Comparison of ENCODE assay signal across 1 cellular context in the genomic region with DNA sequence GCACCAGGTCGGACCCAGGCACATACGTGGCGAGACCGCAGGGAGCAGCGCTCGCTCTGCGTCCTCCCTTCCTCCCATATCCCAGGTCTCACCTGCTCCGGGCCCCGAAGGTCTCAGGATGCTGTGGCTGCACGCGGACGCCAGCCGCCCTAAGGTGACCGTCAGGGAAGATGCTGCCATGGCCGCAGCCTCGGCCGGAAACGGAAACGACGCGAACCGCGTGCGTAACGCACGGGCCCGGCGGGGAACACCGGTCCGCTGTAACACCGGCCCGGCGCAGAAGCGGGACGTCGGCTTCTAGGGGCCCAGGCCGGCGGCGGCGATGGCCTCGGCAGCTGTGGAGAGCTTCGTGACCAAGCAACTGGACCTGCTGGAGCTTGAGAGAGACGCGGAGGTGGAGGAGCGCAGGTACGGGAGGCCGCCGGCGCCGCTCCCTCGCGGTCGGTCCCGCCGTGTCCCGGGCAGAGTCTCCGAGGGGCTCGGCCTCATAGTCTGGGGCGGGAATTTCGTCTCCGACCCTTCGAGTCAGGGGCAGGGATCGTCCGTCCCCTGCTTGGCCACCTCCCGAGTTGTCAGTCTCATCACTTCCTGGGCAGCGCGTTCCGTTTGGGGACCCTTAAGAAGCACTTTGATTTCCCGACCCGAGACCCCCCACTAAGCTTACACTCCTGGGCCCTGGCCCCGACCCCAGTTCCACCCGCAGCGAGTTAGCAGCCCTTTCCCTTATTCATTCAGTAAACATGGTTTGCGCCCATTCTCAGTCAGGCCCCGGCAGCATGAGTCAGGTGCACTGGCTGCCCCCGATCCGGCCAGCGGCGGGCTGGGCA.
TF ChIP-seq lines count a peak whose summit lies in the region.

A gene (plus strand): TSS at position 261 of the 827 bp plus-strand sequence. CDS start 62 bp downstream, at position 323.
A gene (minus strand): TSS at position 202 of the 827 bp plus-strand sequence. CDS start 22 bp downstream, at position 180.

TF ChIP-seq in K562, 482 proteins besides CTCF, POLR2A, EP300 and RAD21 (continued from another document and continues in another):
- TF ChIP-seq, protein P1, sequence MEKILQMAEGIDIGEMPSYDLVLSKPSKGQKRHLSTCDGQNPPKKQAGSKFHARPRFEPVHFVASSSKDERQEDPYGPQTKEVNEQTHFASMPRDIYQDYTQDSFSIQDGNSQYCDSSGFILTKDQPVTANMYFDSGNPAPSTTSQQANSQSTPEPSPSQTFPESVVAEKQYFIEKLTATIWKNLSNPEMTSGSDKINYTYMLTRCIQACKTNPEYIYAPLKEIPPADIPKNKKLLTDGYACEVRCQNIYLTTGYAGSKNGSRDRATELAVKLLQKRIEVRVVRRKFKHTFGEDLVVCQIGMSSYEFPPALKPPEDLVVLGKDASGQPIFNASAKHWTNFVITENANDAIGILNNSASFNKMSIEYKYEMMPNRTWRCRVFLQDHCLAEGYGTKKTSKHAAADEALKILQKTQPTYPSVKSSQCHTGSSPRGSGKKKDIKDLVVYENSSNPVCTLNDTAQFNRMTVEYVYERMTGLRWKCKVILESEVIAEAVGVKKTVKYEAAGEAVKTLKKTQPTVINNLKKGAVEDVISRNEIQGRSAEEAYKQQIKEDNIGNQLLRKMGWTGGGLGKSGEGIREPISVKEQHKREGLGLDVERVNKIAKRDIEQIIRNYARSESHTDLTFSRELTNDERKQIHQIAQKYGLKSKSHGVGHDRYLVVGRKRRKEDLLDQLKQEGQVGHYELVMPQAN (IDR thresholded peaks at IDR 0.05; ENCODE audit: borderline replicate concordance): peak; percentile 93
- TF ChIP-seq, protein P2, sequence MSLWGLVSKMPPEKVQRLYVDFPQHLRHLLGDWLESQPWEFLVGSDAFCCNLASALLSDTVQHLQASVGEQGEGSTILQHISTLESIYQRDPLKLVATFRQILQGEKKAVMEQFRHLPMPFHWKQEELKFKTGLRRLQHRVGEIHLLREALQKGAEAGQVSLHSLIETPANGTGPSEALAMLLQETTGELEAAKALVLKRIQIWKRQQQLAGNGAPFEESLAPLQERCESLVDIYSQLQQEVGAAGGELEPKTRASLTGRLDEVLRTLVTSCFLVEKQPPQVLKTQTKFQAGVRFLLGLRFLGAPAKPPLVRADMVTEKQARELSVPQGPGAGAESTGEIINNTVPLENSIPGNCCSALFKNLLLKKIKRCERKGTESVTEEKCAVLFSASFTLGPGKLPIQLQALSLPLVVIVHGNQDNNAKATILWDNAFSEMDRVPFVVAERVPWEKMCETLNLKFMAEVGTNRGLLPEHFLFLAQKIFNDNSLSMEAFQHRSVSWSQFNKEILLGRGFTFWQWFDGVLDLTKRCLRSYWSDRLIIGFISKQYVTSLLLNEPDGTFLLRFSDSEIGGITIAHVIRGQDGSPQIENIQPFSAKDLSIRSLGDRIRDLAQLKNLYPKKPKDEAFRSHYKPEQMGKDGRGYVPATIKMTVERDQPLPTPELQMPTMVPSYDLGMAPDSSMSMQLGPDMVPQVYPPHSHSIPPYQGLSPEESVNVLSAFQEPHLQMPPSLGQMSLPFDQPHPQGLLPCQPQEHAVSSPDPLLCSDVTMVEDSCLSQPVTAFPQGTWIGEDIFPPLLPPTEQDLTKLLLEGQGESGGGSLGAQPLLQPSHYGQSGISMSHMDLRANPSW (CRISPR knock-in tag; IDR thresholded peaks at IDR 0.05): peak; percentile 54; the same call in 1 of the 2 replicates
- TF ChIP-seq NCOA1 (IDR thresholded peaks at IDR 0.05; ENCODE audit: low read depth) (peak; percentile 98), GABPB1 (CRISPR knock-in tag; IDR thresholded peaks at IDR 0.05) (peak; percentile 100), CREB1 (IDR thresholded peaks at IDR 0.05) (peak; percentile 96), CREB1 (CRISPR knock-in tag; IDR thresholded peaks at IDR 0.05) (peak; percentile 98), TBL1XR1 (IDR thresholded peaks at IDR 0.05; ENCODE audit: low read length in 2 of 2) (0 out of 4 replicates have a peak, but pooled peaks have one; percentile 44 to 57), POLR2H (tag; IDR thresholded peaks at IDR 0.05; ENCODE audit: low read depth) (peak; percentile 53; the same call in 1 of the 2 replicates), NBN (IDR thresholded peaks at IDR 0.05; ENCODE audit: low read depth) (peak; percentile 74; the same call in 1 of the 2 replicates), MTA2 (IDR thresholded peaks at IDR 0.05; ENCODE audit: low read depth) (no peak), PPARD (CRISPR knock-in tag; IDR thresholded peaks at IDR 0.05) (no peak), DMBX1 (CRISPR knock-in tag; IDR thresholded peaks at IDR 0.05; ENCODE audit: borderline replicate concordance) (peak; percentile 75; the same call in 1 of the 2 replicates), MXI1 (IDR thresholded peaks at IDR 0.05; ENCODE audit: low read depth, low read length) (peak; percentile 78), SOX6 (IDR thresholded peaks at IDR 0.05) (peak; percentile 62; the same call in 1 of the 2 replicates), THRAP3 (IDR thresholded peaks at IDR 0.05; ENCODE audit: borderline replicate concordance) (no peak), MED1 (CRISPR knock-in tag; IDR thresholded peaks at IDR 0.05; ENCODE audit: borderline replicate concordance) (no peak), KLF13 (tag; IDR thresholded peaks at IDR 0.05; ENCODE audit: borderline replicate concordance, low read depth) (peak; percentile 72), TGIF2 (CRISPR knock-in tag; IDR thresholded peaks at IDR 0.05) (peak; percentile 85), RBFOX2 (IDR thresholded peaks at IDR 0.05; ENCODE audit: low read depth, low read length) (peak; percentile 96), NFIX (CRISPR knock-in tag; IDR thresholded peaks at IDR 0.05; ENCODE audit: low read depth) (no peak), DNMT1 (IDR thresholded peaks at IDR 0.05) (no peak), CHCHD3 (CRISPR knock-in tag; IDR thresholded peaks at IDR 0.05) (0 out of 2 replicates have a peak, but pooled peaks have one; percentile 38), RBM22 (IDR thresholded peaks at IDR 0.05; ENCODE audit: low read depth, low read length, poor library complexity, severe bottlenecking) (peak; percentile 90), TBP (optimal IDR thresholded peaks at IDR 0.05; ENCODE audit: low read depth, low read length) (peak; percentile 93), FOXA1 (IDR thresholded peaks at IDR 0.05; ENCODE audit: borderline replicate concordance) (no peak)
- TF ChIP-seq, protein P3, sequence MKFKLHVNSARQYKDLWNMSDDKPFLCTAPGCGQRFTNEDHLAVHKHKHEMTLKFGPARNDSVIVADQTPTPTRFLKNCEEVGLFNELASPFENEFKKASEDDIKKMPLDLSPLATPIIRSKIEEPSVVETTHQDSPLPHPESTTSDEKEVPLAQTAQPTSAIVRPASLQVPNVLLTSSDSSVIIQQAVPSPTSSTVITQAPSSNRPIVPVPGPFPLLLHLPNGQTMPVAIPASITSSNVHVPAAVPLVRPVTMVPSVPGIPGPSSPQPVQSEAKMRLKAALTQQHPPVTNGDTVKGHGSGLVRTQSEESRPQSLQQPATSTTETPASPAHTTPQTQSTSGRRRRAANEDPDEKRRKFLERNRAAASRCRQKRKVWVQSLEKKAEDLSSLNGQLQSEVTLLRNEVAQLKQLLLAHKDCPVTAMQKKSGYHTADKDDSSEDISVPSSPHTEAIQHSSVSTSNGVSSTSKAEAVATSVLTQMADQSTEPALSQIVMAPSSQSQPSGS (CRISPR knock-in tag; IDR thresholded peaks at IDR 0.05): 0 out of 2 replicates have a peak, but pooled peaks have one; percentile 35
- TF ChIP-seq, protein P4, sequence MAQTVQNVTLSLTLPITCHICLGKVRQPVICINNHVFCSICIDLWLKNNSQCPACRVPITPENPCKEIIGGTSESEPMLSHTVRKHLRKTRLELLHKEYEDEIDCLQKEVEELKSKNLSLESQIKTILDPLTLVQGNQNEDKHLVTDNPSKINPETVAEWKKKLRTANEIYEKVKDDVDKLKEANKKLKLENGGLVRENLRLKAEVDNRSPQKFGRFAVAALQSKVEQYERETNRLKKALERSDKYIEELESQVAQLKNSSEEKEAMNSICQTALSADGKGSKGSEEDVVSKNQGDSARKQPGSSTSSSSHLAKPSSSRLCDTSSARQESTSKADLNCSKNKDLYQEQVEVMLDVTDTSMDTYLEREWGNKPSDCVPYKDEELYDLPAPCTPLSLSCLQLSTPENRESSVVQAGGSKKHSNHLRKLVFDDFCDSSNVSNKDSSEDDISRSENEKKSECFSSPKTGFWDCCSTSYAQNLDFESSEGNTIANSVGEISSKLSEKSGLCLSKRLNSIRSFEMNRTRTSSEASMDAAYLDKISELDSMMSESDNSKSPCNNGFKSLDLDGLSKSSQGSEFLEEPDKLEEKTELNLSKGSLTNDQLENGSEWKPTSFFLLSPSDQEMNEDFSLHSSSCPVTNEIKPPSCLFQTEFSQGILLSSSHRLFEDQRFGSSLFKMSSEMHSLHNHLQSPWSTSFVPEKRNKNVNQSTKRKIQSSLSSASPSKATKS (CRISPR knock-in tag; IDR thresholded peaks at IDR 0.05): no peak
- TF ChIP-seq, protein P5, sequence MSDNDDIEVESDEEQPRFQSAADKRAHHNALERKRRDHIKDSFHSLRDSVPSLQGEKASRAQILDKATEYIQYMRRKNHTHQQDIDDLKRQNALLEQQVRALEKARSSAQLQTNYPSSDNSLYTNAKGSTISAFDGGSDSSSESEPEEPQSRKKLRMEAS (CRISPR knock-in tag; IDR thresholded peaks at IDR 0.05): peak; percentile 87
- TF ChIP-seq, protein P6, sequence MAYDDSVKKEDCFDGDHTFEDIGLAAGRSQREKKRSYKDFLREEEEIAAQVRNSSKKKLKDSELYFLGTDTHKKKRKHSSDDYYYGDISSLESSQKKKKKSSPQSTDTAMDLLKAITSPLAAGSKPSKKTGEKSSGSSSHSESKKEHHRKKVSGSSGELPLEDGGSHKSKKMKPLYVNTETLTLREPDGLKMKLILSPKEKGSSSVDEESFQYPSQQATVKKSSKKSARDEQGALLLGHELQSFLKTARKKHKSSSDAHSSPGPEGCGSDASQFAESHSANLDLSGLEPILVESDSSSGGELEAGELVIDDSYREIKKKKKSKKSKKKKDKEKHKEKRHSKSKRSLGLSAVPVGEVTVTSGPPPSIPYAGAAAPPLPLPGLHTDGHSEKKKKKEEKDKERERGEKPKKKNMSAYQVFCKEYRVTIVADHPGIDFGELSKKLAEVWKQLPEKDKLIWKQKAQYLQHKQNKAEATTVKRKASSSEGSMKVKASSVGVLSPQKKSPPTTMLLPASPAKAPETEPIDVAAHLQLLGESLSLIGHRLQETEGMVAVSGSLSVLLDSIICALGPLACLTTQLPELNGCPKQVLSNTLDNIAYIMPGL (CRISPR knock-in tag; IDR thresholded peaks at IDR 0.05): peak; percentile 68; the same call in 1 of the 2 replicates
- TF ChIP-seq, protein P7, sequence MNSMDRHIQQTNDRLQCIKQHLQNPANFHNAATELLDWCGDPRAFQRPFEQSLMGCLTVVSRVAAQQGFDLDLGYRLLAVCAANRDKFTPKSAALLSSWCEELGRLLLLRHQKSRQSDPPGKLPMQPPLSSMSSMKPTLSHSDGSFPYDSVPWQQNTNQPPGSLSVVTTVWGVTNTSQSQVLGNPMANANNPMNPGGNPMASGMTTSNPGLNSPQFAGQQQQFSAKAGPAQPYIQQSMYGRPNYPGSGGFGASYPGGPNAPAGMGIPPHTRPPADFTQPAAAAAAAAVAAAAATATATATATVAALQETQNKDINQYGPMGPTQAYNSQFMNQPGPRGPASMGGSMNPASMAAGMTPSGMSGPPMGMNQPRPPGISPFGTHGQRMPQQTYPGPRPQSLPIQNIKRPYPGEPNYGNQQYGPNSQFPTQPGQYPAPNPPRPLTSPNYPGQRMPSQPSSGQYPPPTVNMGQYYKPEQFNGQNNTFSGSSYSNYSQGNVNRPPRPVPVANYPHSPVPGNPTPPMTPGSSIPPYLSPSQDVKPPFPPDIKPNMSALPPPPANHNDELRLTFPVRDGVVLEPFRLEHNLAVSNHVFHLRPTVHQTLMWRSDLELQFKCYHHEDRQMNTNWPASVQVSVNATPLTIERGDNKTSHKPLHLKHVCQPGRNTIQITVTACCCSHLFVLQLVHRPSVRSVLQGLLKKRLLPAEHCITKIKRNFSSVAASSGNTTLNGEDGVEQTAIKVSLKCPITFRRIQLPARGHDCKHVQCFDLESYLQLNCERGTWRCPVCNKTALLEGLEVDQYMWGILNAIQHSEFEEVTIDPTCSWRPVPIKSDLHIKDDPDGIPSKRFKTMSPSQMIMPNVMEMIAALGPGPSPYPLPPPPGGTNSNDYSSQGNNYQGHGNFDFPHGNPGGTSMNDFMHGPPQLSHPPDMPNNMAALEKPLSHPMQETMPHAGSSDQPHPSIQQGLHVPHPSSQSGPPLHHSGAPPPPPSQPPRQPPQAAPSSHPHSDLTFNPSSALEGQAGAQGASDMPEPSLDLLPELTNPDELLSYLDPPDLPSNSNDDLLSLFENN (IDR thresholded peaks at IDR 0.05; ENCODE audit: low read depth in 2 of 2, low read length in 2 of 2): peak in 1 of 2 experiments; percentile 80; a peak in 2 of 4 replicates
- TF ChIP-seq, protein P8, sequence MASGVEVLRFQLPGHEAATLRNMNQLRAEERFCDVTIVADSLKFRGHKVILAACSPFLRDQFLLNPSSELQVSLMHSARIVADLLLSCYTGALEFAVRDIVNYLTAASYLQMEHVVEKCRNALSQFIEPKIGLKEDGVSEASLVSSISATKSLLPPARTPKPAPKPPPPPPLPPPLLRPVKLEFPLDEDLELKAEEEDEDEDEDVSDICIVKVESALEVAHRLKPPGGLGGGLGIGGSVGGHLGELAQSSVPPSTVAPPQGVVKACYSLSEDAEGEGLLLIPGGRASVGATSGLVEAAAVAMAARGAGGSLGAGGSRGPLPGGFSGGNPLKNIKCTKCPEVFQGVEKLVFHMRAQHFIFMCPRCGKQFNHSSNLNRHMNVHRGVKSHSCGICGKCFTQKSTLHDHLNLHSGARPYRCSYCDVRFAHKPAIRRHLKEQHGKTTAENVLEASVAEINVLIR (CRISPR knock-in tag; IDR thresholded peaks at IDR 0.05): peak; percentile 97
- TF ChIP-seq, protein P9, sequence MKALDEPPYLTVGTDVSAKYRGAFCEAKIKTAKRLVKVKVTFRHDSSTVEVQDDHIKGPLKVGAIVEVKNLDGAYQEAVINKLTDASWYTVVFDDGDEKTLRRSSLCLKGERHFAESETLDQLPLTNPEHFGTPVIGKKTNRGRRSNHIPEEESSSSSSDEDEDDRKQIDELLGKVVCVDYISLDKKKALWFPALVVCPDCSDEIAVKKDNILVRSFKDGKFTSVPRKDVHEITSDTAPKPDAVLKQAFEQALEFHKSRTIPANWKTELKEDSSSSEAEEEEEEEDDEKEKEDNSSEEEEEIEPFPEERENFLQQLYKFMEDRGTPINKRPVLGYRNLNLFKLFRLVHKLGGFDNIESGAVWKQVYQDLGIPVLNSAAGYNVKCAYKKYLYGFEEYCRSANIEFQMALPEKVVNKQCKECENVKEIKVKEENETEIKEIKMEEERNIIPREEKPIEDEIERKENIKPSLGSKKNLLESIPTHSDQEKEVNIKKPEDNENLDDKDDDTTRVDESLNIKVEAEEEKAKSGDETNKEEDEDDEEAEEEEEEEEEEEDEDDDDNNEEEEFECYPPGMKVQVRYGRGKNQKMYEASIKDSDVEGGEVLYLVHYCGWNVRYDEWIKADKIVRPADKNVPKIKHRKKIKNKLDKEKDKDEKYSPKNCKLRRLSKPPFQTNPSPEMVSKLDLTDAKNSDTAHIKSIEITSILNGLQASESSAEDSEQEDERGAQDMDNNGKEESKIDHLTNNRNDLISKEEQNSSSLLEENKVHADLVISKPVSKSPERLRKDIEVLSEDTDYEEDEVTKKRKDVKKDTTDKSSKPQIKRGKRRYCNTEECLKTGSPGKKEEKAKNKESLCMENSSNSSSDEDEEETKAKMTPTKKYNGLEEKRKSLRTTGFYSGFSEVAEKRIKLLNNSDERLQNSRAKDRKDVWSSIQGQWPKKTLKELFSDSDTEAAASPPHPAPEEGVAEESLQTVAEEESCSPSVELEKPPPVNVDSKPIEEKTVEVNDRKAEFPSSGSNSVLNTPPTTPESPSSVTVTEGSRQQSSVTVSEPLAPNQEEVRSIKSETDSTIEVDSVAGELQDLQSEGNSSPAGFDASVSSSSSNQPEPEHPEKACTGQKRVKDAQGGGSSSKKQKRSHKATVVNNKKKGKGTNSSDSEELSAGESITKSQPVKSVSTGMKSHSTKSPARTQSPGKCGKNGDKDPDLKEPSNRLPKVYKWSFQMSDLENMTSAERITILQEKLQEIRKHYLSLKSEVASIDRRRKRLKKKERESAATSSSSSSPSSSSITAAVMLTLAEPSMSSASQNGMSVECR (CRISPR knock-in tag; IDR thresholded peaks at IDR 0.05): peak; percentile 83
